ENCODE assay signal across 11 cellular contexts in the genomic region with DNA sequence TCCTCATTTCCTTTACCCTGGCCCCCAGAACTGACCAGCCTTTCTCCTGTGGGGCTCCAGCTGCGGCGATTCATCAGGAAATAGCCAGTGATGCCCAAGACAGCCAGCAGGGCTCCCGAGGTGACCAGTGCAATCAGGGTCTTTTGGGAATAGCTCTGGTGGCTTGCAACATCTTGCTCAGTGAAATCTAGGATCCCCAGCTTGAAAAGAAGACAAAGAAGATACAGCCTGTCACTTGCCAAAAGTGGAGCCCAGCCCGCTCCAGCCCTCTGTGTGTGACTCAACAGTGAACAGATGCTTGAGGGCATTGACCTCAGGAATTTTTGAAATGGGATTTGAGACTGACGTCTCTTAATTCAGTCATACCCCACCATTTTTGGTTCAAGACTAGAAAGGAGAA. TPM values are rescaled to one million over a fixed set of nuclear protein-coding genes. Genes with fewer than 3 reads are reported as not detected.
DNase-seq lines count a peak whose midpoint lies in the region; ATAC-seq and TF ChIP-seq lines count a peak whose summit lies in the region.
"Had no signal": no experiment of that assay in that cellular context is flagged by ENCODE, and none has a peak within 500 bp of the region (broad histone marks: within the 10 kb centered on the region; RNA-seq: fewer than 3 reads in every experiment).

No MANE protein-coding gene starts in this region.

- H3K36me3 ChIP-seq in lung (ENCODE audit: control insufficient read depth in 2 of 2, insufficient read depth in 2 of 2, low read length in 2 of 2), result no peaks in the 10 kb centered on the region
- H3K36me3 ChIP-seq in CD8-positive, alpha-beta T cell (ENCODE audit: insufficient read depth, low read length), result no peaks in the 10 kb centered on the region

- DNase-seq in activated naive CD8-positive, alpha-beta T cell treated with anti-CD3 and anti-CD28 coated beads for 36 hours, result no peak
- DNase-seq in epithelial cell of proximal tubule (ENCODE audit: low read depth), result no peak
- no peak for DNase-seq in lung (ENCODE audit: low spot score)
- no peak for DNase-seq in COLO668 (lab: John Stamatoyannopoulos, UW; ENCODE audit: unreplicated experiment)
- no peak for DNase-seq in dedifferentiated amniotic fluid mesenchymal stem cell (ENCODE audit: extremely low spot score)
- no peak for DNase-seq in CD8-positive, alpha-beta T cell
- DNase-seq in NOMO-1 treated with dmso at 0.1 percent for 144 hours (lab: John Stamatoyannopoulos, UW; ENCODE audit: unreplicated experiment), result no peak
- DNase-seq: activated B cell treated with CpG ODN at 0.5 μM for 24 hours, immature natural killer cell had no signal

- POLR2A ChIA-PET in CD8-positive, alpha-beta T cell (lab: Charles Lee), result no interaction called here

- intact Hi-C loops in CD8-positive, alpha-beta T cell (cut with DNase I, micrococcal nuclease), result no loop called here

- peak; percentile 15 for TF ChIP-seq CTCF in epithelial cell of proximal tubule (conservative IDR thresholded peaks at IDR 0.05; ENCODE audit: low read depth, low read length)
- no peak for TF ChIP-seq CTCF in lung (IDR thresholded peaks at IDR 0.05; ENCODE audit: control extremely low read depth, extremely low read depth)
- no peak for TF ChIP-seq CTCF in CD8-positive, alpha-beta T cell (IDR thresholded peaks at IDR 0.05)

- peaks cover 11 to 27% of the 10 kb centered on the region in 2 donors for H3K4me1 ChIP-seq in lung (ENCODE audit: control insufficient read depth in 2 of 2, insufficient read depth in 2 of 2, low read length in 2 of 2)
- H3K4me1 ChIP-seq in CD8-positive, alpha-beta T cell (ENCODE audit: insufficient read depth, low read length), result peaks cover 14% of the 10 kb centered on the region

- no peaks in the 10 kb centered on the region for H3K27me3 Mint-ChIP-seq in activated naive CD8-positive, alpha-beta T cell
- peaks cover 4% of the 10 kb centered on the region for H3K27me3 Mint-ChIP-seq in activated naive CD8-positive, alpha-beta T cell treated with anti-CD3 and anti-CD28 coated beads for 36 hours
- H3K27me3 Mint-ChIP-seq in CD8-positive, alpha-beta T cell (ENCODE audit: low read depth), result peaks cover 2% of the 10 kb centered on the region

- H3K27me3 ChIP-seq in lung (ENCODE audit: control insufficient read depth, insufficient read depth), result no peaks in the 10 kb centered on the region
- H3K27me3 ChIP-seq in CD8-positive, alpha-beta T cell (ENCODE audit: insufficient read depth, low read length), result no peaks in the 10 kb centered on the region

- peak overlapping the region; percentile 68 to 86 for H3K27ac ChIP-seq in lung (ENCODE audit: low read depth in 1 of 2, low read length in 1 of 2)
- no peak overlapping the region for H3K27ac ChIP-seq in CD8-positive, alpha-beta T cell (ENCODE audit: low read depth, low read length)
- H3K27ac ChIP-seq: A549 had no signal

- H3K4me3 ChIP-seq in epithelial cell of proximal tubule (ENCODE audit: low read depth, low read length) (no peak overlapping the region), lung (no peak overlapping the region)
- no peak overlapping the region for H3K4me3 ChIP-seq in CD8-positive, alpha-beta T cell (ENCODE audit: low read depth, low read length)
- H3K4me3 ChIP-seq: A549 had no signal

- no peaks in the 10 kb centered on the region for H3K9me3 Mint-ChIP-seq in activated naive CD8-positive, alpha-beta T cell (ENCODE audit: low read depth)
- H3K9me3 Mint-ChIP-seq in activated naive CD8-positive, alpha-beta T cell treated with anti-CD3 and anti-CD28 coated beads for 36 hours, result no peaks in the 10 kb centered on the region
- H3K9me3 Mint-ChIP-seq in CD8-positive, alpha-beta T cell, result no peaks in the 10 kb centered on the region
- H3K9me3 Mint-ChIP-seq: activated B cell treated with CpG ODN at 0.5 μM for 24 hours, immature natural killer cell had no signal

- no peaks in the 10 kb centered on the region for H3K9me3 ChIP-seq in lung (ENCODE audit: control insufficient read depth in 2 of 2, insufficient read depth in 1 of 2, low read length in 1 of 2)
- H3K9me3 ChIP-seq in CD8-positive, alpha-beta T cell (ENCODE audit: low read length), result no peaks in the 10 kb centered on the region
- H3K9me3 ChIP-seq: A549 had no signal

- H3K27ac Mint-ChIP-seq in activated naive CD8-positive, alpha-beta T cell, result peak overlapping the region; percentile 41
- H3K27ac Mint-ChIP-seq in activated naive CD8-positive, alpha-beta T cell treated with anti-CD3 and anti-CD28 coated beads for 36 hours, result no peak overlapping the region
- H3K27ac Mint-ChIP-seq in CD8-positive, alpha-beta T cell, result no peak overlapping the region
- H3K27ac Mint-ChIP-seq: activated B cell treated with CpG ODN at 0.5 μM for 24 hours had no signal

- CTCF ChIA-PET in CD8-positive, alpha-beta T cell (lab: Charles Lee), result interaction anchor here (1.4 to 9.5 kb wide), 3 partner anchors 16 to 91 kb away, joined by 4 to 189 read pairs (median 86); no protein-coding TSS in a partner anchor

- peaks cover 2% of the 10 kb centered on the region for H3K36me3 Mint-ChIP-seq in activated naive CD8-positive, alpha-beta T cell
- no peaks in the 10 kb centered on the region for H3K36me3 Mint-ChIP-seq in activated naive CD8-positive, alpha-beta T cell treated with anti-CD3 and anti-CD28 coated beads for 36 hours
- H3K36me3 Mint-ChIP-seq in CD8-positive, alpha-beta T cell, result no peaks in the 10 kb centered on the region
- H3K36me3 Mint-ChIP-seq: immature natural killer cell had no signal

- WGBS in lung, 2 donors, result 58 to 60% methylated on average over 5 of the region's 5 CpGs

- no peak for ATAC-seq in lung (ENCODE audit: insufficient read depth, low FRiP score)
- no peak for ATAC-seq in CD8-positive, alpha-beta T cell
- ATAC-seq: A549 had no signal

- peaks cover 18% of the 10 kb centered on the region for H3K4me1 Mint-ChIP-seq in activated naive CD8-positive, alpha-beta T cell (ENCODE audit: low read depth)
- peaks cover 16% of the 10 kb centered on the region for H3K4me1 Mint-ChIP-seq in activated naive CD8-positive, alpha-beta T cell treated with anti-CD3 and anti-CD28 coated beads for 36 hours
- H3K4me1 Mint-ChIP-seq in CD8-positive, alpha-beta T cell (ENCODE audit: low read depth), result peaks cover 21% of the 10 kb centered on the region

- H3K4me3 Mint-ChIP-seq in activated naive CD8-positive, alpha-beta T cell, result no peak overlapping the region
- H3K4me3 Mint-ChIP-seq in activated naive CD8-positive, alpha-beta T cell treated with anti-CD3 and anti-CD28 coated beads for 36 hours, result no peak overlapping the region
- no peak overlapping the region for H3K4me3 Mint-ChIP-seq in CD8-positive, alpha-beta T cell
- H3K4me3 Mint-ChIP-seq: activated B cell treated with CpG ODN at 0.5 μM for 24 hours, immature natural killer cell had no signal

RNA-seq across cellular contexts. Expression of a gene that starts 22.3 kb away (rescaled TPM):
- total RNA-seq in activated naive CD8-positive, alpha-beta T cell treated with anti-CD3 and anti-CD28 coated beads for 36 hours, result under 1 TPM in 1 of 2 experiments, not detected in 1; 0.02 TPM
- under 0.01 TPM in 1 of 2 replicates, not detected in the other for total RNA-seq in epithelial cell of proximal tubule
- 10 to 100 TPM; 44.8 to 81.9 TPM for total RNA-seq in lung
- 10 to 100 TPM; 23.6 to 29.3 TPM for polyA plus RNA-seq in lung
- not detected for total RNA-seq in CD8-positive, alpha-beta T cell
- total RNA-seq: activated B cell treated with CpG ODN at 0.5 μM for 24 hours had no signal
- polyA plus RNA-seq: immature natural killer cell had no signal

Comparison
In these comparisons a context has a peak if more than half of its experiments do, and no peak if none do; other contexts are left out.
1. RNA of a gene that starts 22.3 kb away (total RNA-seq): 44.8 to 81.9 TPM in lung; 0.02 TPM in activated naive CD8-positive, alpha-beta T cell treated with anti-CD3 and anti-CD28 coated beads for 36 hours, under 0.01 TPM in epithelial cell of proximal tubule and not detected in CD8-positive, alpha-beta T cell; every median in the first group is over 10 times any median in the second.